ENCODE assay signal across 1 cellular context in the genomic region with DNA sequence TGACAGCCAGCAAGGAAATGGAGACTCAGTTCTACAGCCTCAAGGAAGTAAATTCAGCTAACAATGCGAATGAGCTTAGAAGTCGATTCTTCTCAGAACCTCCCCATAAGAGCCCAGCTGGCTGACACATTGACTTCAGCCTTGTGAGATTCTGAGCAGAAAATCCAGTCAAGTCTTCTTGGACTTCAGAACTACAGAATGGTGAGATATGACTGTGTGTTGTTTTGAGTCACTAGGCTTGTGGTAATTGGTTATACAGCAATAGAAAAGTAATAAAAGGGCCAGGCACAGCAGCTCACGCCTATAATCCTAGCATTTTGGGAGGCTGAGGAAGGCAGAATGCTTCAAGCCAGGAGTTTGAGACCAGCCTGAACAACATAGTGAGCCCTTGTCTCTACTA.
TF ChIP-seq lines count a peak whose summit lies in the region.

No MANE protein-coding gene starts in this region.

TF ChIP-seq in GM23338, 12 proteins besides CTCF, POLR2A, EP300 and RAD21 (continued from another document):
- TF ChIP-seq POLR2AphosphoS5 (IDR thresholded peaks at IDR 0.05; ENCODE audit: low read depth) (no peak), ZNF114 (CRISPR knock-in tag; IDR thresholded peaks at IDR 0.05) (no peak)
- TF ChIP-seq, protein P1, sequence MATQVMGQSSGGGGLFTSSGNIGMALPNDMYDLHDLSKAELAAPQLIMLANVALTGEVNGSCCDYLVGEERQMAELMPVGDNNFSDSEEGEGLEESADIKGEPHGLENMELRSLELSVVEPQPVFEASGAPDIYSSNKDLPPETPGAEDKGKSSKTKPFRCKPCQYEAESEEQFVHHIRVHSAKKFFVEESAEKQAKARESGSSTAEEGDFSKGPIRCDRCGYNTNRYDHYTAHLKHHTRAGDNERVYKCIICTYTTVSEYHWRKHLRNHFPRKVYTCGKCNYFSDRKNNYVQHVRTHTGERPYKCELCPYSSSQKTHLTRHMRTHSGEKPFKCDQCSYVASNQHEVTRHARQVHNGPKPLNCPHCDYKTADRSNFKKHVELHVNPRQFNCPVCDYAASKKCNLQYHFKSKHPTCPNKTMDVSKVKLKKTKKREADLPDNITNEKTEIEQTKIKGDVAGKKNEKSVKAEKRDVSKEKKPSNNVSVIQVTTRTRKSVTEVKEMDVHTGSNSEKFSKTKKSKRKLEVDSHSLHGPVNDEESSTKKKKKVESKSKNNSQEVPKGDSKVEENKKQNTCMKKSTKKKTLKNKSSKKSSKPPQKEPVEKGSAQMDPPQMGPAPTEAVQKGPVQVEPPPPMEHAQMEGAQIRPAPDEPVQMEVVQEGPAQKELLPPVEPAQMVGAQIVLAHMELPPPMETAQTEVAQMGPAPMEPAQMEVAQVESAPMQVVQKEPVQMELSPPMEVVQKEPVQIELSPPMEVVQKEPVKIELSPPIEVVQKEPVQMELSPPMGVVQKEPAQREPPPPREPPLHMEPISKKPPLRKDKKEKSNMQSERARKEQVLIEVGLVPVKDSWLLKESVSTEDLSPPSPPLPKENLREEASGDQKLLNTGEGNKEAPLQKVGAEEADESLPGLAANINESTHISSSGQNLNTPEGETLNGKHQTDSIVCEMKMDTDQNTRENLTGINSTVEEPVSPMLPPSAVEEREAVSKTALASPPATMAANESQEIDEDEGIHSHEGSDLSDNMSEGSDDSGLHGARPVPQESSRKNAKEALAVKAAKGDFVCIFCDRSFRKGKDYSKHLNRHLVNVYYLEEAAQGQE (IDR thresholded peaks at IDR 0.05; ENCODE audit: unreplicated experiment) = no peak
- TF ChIP-seq, protein P2, sequence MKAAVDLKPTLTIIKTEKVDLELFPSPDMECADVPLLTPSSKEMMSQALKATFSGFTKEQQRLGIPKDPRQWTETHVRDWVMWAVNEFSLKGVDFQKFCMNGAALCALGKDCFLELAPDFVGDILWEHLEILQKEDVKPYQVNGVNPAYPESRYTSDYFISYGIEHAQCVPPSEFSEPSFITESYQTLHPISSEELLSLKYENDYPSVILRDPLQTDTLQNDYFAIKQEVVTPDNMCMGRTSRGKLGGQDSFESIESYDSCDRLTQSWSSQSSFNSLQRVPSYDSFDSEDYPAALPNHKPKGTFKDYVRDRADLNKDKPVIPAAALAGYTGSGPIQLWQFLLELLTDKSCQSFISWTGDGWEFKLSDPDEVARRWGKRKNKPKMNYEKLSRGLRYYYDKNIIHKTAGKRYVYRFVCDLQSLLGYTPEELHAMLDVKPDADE (IDR thresholded peaks at IDR 0.05) = no peak
